8 cellular contexts compared by ENCODE assay signal in genomic region chr7:106768324-106768751, GRCh38.
A peak's percentile ranks its signal among the peaks of the same experiment; 100 is the strongest.
DNase-seq lines count a peak whose midpoint lies in the region; ATAC-seq and TF ChIP-seq lines count a peak whose summit lies in the region.

No MANE protein-coding gene starts in this region.

- no peak for TF ChIP-seq POLR2A in heart left ventricle (IDR thresholded peaks at IDR 0.05)

- peaks cover 0 to 21% (median 0%) of the 10 kb centered on the region in 12 donors for H3K4me1 ChIP-seq in heart left ventricle

- H3K27me3 ChIP-seq in heart left ventricle: no peaks in the 10 kb centered on the region

- ATAC-seq in GM19351 (IDR thresholded peaks at IDR 0.05; ENCODE audit: unreplicated experiment) (peak; percentile 74), HG03159 (IDR thresholded peaks at IDR 0.05; ENCODE audit: unreplicated experiment) (peak; percentile 70), heart left ventricle (no peak)

- H3K9me3 ChIP-seq in heart left ventricle: no peaks in the 10 kb centered on the region

- no peaks in the 10 kb centered on the region for H3K36me3 ChIP-seq in heart left ventricle

- H3K27ac ChIP-seq in heart left ventricle: peak overlapping the region in 1 of 12 donors; percentile 12

- 84 to 94% (median 87%) methylated on average over 4 of the region's 4 CpGs for WGBS in heart left ventricle, 4 donors

- peak; percentile 18 for DNase-seq in AG08395 (ENCODE audit: low spot score)
- DNase-seq in central memory CD4-positive, alpha-beta T cell: peak; percentile 19
- DNase-seq in heart left ventricle: no peak
- DNase-seq in mucosa of gallbladder (ENCODE audit: low spot score): no peak
- DNase-seq in activated effector memory CD4-positive, alpha-beta T cell treated with Interleukin-2 at 50 U/mL for 16 hours: no peak
- no peak for DNase-seq in activated gamma-delta T cell (lab: John Stamatoyannopoulos, UW)

- intact Hi-C loops in heart left ventricle (cut with DNase I): no loop called here

- peak overlapping the region in 2 of 12 donors; percentile 18 to 20 for H3K4me3 ChIP-seq in heart left ventricle

- TF ChIP-seq CTCF in heart left ventricle (IDR thresholded peaks at IDR 0.05): no peak

Comparison
In these comparisons a context has a peak if more than half of its experiments do, and no peak if none do; other contexts are left out.
1. DNase-seq: peak in AG08395 (single experiment) and central memory CD4-positive, alpha-beta T cell (single experiment); none in heart left ventricle (0 of 5), mucosa of gallbladder (single experiment), activated effector memory CD4-positive, alpha-beta T cell treated with Interleukin-2 at 50 U/mL for 16 hours (single experiment) and activated gamma-delta T cell (single experiment).
2. ATAC-seq: peak in GM19351 (single experiment) and HG03159 (single experiment); none in heart left ventricle (0 of 4).